8 cellular contexts compared by ENCODE assay signal in genomic region chr19:18401580-18402112, GRCh38. TPM values are rescaled to one million over a fixed set of nuclear protein-coding genes. Genes with fewer than 3 reads are reported as not detected.
DNase-seq lines count a peak whose midpoint lies in the region; ATAC-seq and TF ChIP-seq lines count a peak whose summit lies in the region.

No MANE protein-coding gene starts in this region.

- WGBS in esophagus squamous epithelium, 2 donors = 37 to 100% methylated on average over 1 to 6 of the region's 7 CpGs

- peaks cover 3% of the 10 kb centered on the region for H3K27me3 Mint-ChIP-seq in osteocyte (ENCODE audit: unreplicated experiment)

- intact Hi-C loops in esophagus squamous epithelium (cut with DNase I) = no loop called here

- H3K9me3 ChIP-seq in RWPE2 (ENCODE audit: severe bottlenecking) (no peaks in the 10 kb centered on the region), esophagus squamous epithelium (no peaks in the 10 kb centered on the region)

- H3K27ac Mint-ChIP-seq in osteocyte (ENCODE audit: unreplicated experiment) = peak overlapping the region; percentile 56

- TF ChIP-seq CTCF in AG10803 (conservative IDR thresholded peaks at IDR 0.05; ENCODE audit: low read length) (peak; percentile 66), RWPE2 (IDR thresholded peaks at IDR 0.05; ENCODE audit: poor library complexity, severe bottlenecking) (peak; percentile 57), esophagus squamous epithelium (IDR thresholded peaks at IDR 0.05) (peak in 4 of 6 experiments; percentile 9 to 47 (median 23)), osteocyte (IDR thresholded peaks at IDR 0.05) (peak; percentile 56)

- DNase-seq in AG10803 (ENCODE audit: low read depth) = peak; percentile 82
- peak; percentile 72 for DNase-seq in H4 (ENCODE audit: low spot score)
- no peak for DNase-seq in RWPE2 (ENCODE audit: low spot score)
- no peak for DNase-seq in esophagus squamous epithelium (lab: John Stamatoyannopoulos, UW)
- DNase-seq in osteocyte (ENCODE audit: extremely low spot score, unreplicated experiment) = no peak

- no peak overlapping the region for H3K4me3 Mint-ChIP-seq in osteocyte (ENCODE audit: unreplicated experiment)

- no peaks in the 10 kb centered on the region for H3K9me3 Mint-ChIP-seq in osteocyte (ENCODE audit: unreplicated experiment)

- H3K4me1 ChIP-seq in RWPE2 (ENCODE audit: insufficient read depth, poor library complexity, severe bottlenecking) (peaks cover 4% of the 10 kb centered on the region), esophagus squamous epithelium (peaks cover 0 to 41% (median 9%) of the 10 kb centered on the region in 3 donors)

- H3K4me1 Mint-ChIP-seq in osteocyte (ENCODE audit: unreplicated experiment) = peaks cover 20% of the 10 kb centered on the region

- peak in 1 of 4 donors; percentile 13 for TF ChIP-seq POLR2A in esophagus squamous epithelium (IDR thresholded peaks at IDR 0.05)

- no peaks in the 10 kb centered on the region for H3K36me3 Mint-ChIP-seq in osteocyte (ENCODE audit: unreplicated experiment)

- H3K36me3 ChIP-seq in RWPE2 (ENCODE audit: low read depth) (no peaks in the 10 kb centered on the region), esophagus squamous epithelium (no peaks in the 10 kb centered on the region)

- no peak overlapping the region for H3K27ac ChIP-seq in RWPE2 (ENCODE audit: poor library complexity, severe bottlenecking)
- peak overlapping the region in 3 of 4 donors; percentile 34 to 59 (median 45) for H3K27ac ChIP-seq in esophagus squamous epithelium

- H3K4me3 ChIP-seq in AG10803 (ENCODE audit: low read length) (no peak overlapping the region), RWPE2 (ENCODE audit: severe bottlenecking) (no peak overlapping the region), esophagus squamous epithelium (no peak overlapping the region)

- ATAC-seq in RWPE2 (ENCODE audit: low read depth) (peak; percentile 83), GM21786 (IDR thresholded peaks at IDR 0.05; ENCODE audit: unreplicated experiment) (no peak), HG03565 (IDR thresholded peaks at IDR 0.05; ENCODE audit: unreplicated experiment) (no peak), HG03196 (IDR thresholded peaks at IDR 0.05; ENCODE audit: unreplicated experiment) (no peak)

- H3K27me3 ChIP-seq in RWPE2 (ENCODE audit: insufficient read depth, poor library complexity, severe bottlenecking) (no peaks in the 10 kb centered on the region), esophagus squamous epithelium (peaks cover 0 to 18% (median 2%) of the 10 kb centered on the region in 4 donors)

RNA-seq across cellular contexts. Expression of gene LRRC25, which starts 4.2 kb away (rescaled TPM):
- 0.06 and 0.35 TPM in 2 replicates for total RNA-seq in H4 (2014; rRNA removed; shearing (Covaris generic))
- total RNA-seq in esophagus squamous epithelium (10 to 100 TPM in 1 of 4 donors, 1 to 10 TPM in 1, under 1 TPM in 2; 0.53 to 10.3 (median 1.9) TPM), osteocyte (0.16 TPM in 1 of 2 replicates, not detected in the other)

RNA-seq across cellular contexts. Expression of gene GDF15, which starts 15.7 kb away (rescaled TPM):
- 376 and 378 TPM in 2 replicates for total RNA-seq in H4 (2014; rRNA removed; shearing (Covaris generic))
- total RNA-seq in esophagus squamous epithelium (1 to 10 TPM in 1 of 4 donors, under 1 TPM in 1, not detected in 2; 0.76 to 2.3 TPM), osteocyte (41.9 and 47.9 TPM in 2 replicates)

RNA-seq across cellular contexts. Expression of gene SSBP4, which starts 17.6 kb away (rescaled TPM):
- total RNA-seq in H4 (2014; rRNA removed; shearing (Covaris generic)) = 44.6 and 60.9 TPM in 2 replicates
- total RNA-seq in esophagus squamous epithelium (10 to 100 TPM; 23.7 to 48.1 (median 26.1) TPM), osteocyte (82.9 and 102 TPM in 2 replicates)

RNA-seq across cellular contexts. Expression of gene ISYNA1, which starts 36.3 kb away (rescaled TPM):
- 0.33 and 0.45 TPM in 2 replicates for total RNA-seq in H4 (2014; rRNA removed; shearing (Covaris generic))
- total RNA-seq in esophagus squamous epithelium (10 to 100 TPM in 3 of 4 donors, 1 to 10 TPM in 1; 8.1 to 24.4 (median 14.4) TPM), osteocyte (159 and 178 TPM in 2 replicates)

Comparison
In these comparisons a context has a peak if more than half of its experiments do, and no peak if none do; other contexts are left out.
1. DNase-seq: peak in AG10803 (single experiment) and H4 (single experiment); none in RWPE2 (single experiment), esophagus squamous epithelium (single experiment) and osteocyte (single experiment).
2. RNA of gene GDF15, which starts 15.7 kb away (total RNA-seq): 376 to 378 TPM in H4 and 41.9 to 47.9 TPM in osteocyte; 0.76 to 2.3 TPM in esophagus squamous epithelium; every median in the first group is over 10 times any median in the second.
3. Peak in every context shown above with its lines, with median percentiles within 50 percentile points of each other: CTCF ChIP-seq.